Comparison of ENCODE assay signal across 8 cellular contexts in genomic region chr19:14405758-14406644, GRCh38. TPM values are rescaled to one million over a fixed set of nuclear protein-coding genes. Genes with fewer than 3 reads are reported as not detected.
DNase-seq lines count a peak whose midpoint lies in the region; ATAC-seq and TF ChIP-seq lines count a peak whose summit lies in the region.

No MANE protein-coding gene starts in this region.

- DNase-seq in D341Med (ENCODE audit: low spot score) = peak; percentile 100
- DNase-seq in LNCaP clone FGC (ENCODE audit: low read depth) = peak; percentile 32
- DNase-seq in SK-N-DZ (ENCODE audit: low spot score) = peak; percentile 73
- DNase-seq in activated naive CD4-positive, alpha-beta T cell treated with anti-CD3 and anti-CD28 coated beads, Interleukin-2, amount 50 U/mL, for 16 hours = peak; percentile 89
- peak; percentile 98 for DNase-seq in glutamatergic neuron
- DNase-seq in osteocyte (ENCODE audit: extremely low spot score, unreplicated experiment) = peak; percentile 97
- peak; percentile 92 for DNase-seq in testis

- intact Hi-C loops in testis (cut with DNase I; ENCODE audit: low total_unique reads) = no loop called here

- no peaks in the 10 kb centered on the region for H3K36me3 ChIP-seq in testis (ENCODE audit: low read depth, missing control alignments)

- H3K4me3 ChIP-seq in LNCaP clone FGC (ENCODE audit: low read depth, low read length) (peak overlapping the region; percentile 13; the same call in 1 of the 2 replicates), testis (peak overlapping the region; percentile 31 to 36)

- H3K4me1 Mint-ChIP-seq in glutamatergic neuron (ENCODE audit: low read depth, unreplicated experiment) (no peaks in the 10 kb centered on the region), osteocyte (ENCODE audit: unreplicated experiment) (peaks cover 20% of the 10 kb centered on the region)

- H3K27ac ChIP-seq in testis = peak overlapping the region; percentile 25 to 80

- ATAC-seq in GM21528 (IDR thresholded peaks at IDR 0.05; ENCODE audit: low FRiP score, unreplicated experiment) = peak; percentile 52

- WGBS in testis, 2 donors = 14 to 54% methylated on average over 7 to 59 of the region's 61 CpGs

- H3K9me3 Mint-ChIP-seq in glutamatergic neuron (ENCODE audit: unreplicated experiment) = peaks cover 3% of the 10 kb centered on the region
- H3K9me3 Mint-ChIP-seq in osteocyte (ENCODE audit: unreplicated experiment) = no peaks in the 10 kb centered on the region

- TF ChIP-seq POLR2A in testis (IDR thresholded peaks at IDR 0.05) = no peak

- H3K27ac Mint-ChIP-seq in glutamatergic neuron (ENCODE audit: unreplicated experiment) (peak overlapping the region; percentile 80), osteocyte (ENCODE audit: unreplicated experiment) (no peak overlapping the region)

- H3K27me3 Mint-ChIP-seq in glutamatergic neuron (ENCODE audit: unreplicated experiment) (peaks cover 2% of the 10 kb centered on the region), osteocyte (ENCODE audit: unreplicated experiment) (no peaks in the 10 kb centered on the region)

- H3K27me3 ChIP-seq in testis = no peaks in the 10 kb centered on the region

- H3K4me3 Mint-ChIP-seq in glutamatergic neuron (ENCODE audit: unreplicated experiment) (peak overlapping the region; percentile 87), osteocyte (ENCODE audit: unreplicated experiment) (peak overlapping the region; percentile 48)

- H3K36me3 Mint-ChIP-seq in glutamatergic neuron (ENCODE audit: unreplicated experiment) (no peaks in the 10 kb centered on the region), osteocyte (ENCODE audit: unreplicated experiment) (peaks cover 23% of the 10 kb centered on the region)

- no peaks in the 10 kb centered on the region for H3K9me3 ChIP-seq in testis

- peak; percentile 97 for TF ChIP-seq CTCF in LNCaP clone FGC (IDR thresholded peaks at IDR 0.05; ENCODE audit: control insufficient read depth, extremely low read depth, insufficient read depth)
- peak; percentile 99 for TF ChIP-seq CTCF in glutamatergic neuron (IDR thresholded peaks at IDR 0.05; ENCODE audit: partially characterized antibody, unreplicated experiment)
- peak; percentile 95 for TF ChIP-seq CTCF in osteocyte (IDR thresholded peaks at IDR 0.05)
- TF ChIP-seq CTCF in testis (IDR thresholded peaks at IDR 0.05) = peak; percentile 92 to 95 (median 95)

- H3K4me1 ChIP-seq in testis = peaks cover 6% of the 10 kb centered on the region

RNA-seq across cellular contexts. Expression of gene DDX39A, which starts 13.1 kb away (rescaled TPM):
- 135 and 143 TPM in 2 replicates for polyA plus RNA-seq in SK-N-DZ (2014; cell fraction: cytosol; rRNA removed)
- polyA plus RNA-seq in SK-N-DZ (2014; cell fraction: nucleus; rRNA removed) = 628 and 731 TPM in 2 replicates
- total RNA-seq in glutamatergic neuron (ENCODE audit: unreplicated experiment) (103 TPM), osteocyte (66.0 and 71.0 TPM in 2 replicates), testis (100 to 1,000 TPM; 218 to 295 TPM)
- 323 TPM for polyA plus RNA-seq in testis (ENCODE audit: insufficient read depth, low read depth, low replicate concordance)

RNA-seq across cellular contexts. Expression of gene ADGRE5, which starts 24.8 kb away (rescaled TPM):
- not detected in 2 replicates for polyA plus RNA-seq in SK-N-DZ (2014; cell fraction: cytosol; rRNA removed)
- polyA plus RNA-seq in SK-N-DZ (2014; cell fraction: nucleus; rRNA removed) = 0.24 and 0.45 TPM in 2 replicates
- total RNA-seq in glutamatergic neuron (ENCODE audit: unreplicated experiment) (4.0 TPM), osteocyte (2.0 and 2.1 TPM in 2 replicates), testis (10 to 100 TPM in 1 of 2 donors, 1 to 10 TPM in 1; 8.7 to 14.6 TPM)
- polyA plus RNA-seq in testis (ENCODE audit: insufficient read depth, low read depth, low replicate concordance) = 21.2 TPM

RNA-seq across cellular contexts. Expression of gene PKN1, which starts 27.1 kb away (rescaled TPM):
- 54.2 and 66.3 TPM in 2 replicates for polyA plus RNA-seq in SK-N-DZ (2014; cell fraction: cytosol; rRNA removed)
- polyA plus RNA-seq in SK-N-DZ (2014; cell fraction: nucleus; rRNA removed) = 72.5 and 88.8 TPM in 2 replicates
- total RNA-seq in glutamatergic neuron (ENCODE audit: unreplicated experiment) (117 TPM), osteocyte (151 and 162 TPM in 2 replicates), testis (100 to 1,000 TPM; 204 to 259 TPM)
- 116 TPM for polyA plus RNA-seq in testis (ENCODE audit: insufficient read depth, low read depth, low replicate concordance)

Comparison
In these comparisons a context has a peak if more than half of its experiments do, and no peak if none do; other contexts are left out.
1. Peak in every context shown above with its lines: DNase-seq, ATAC-seq, H3K4me3 ChIP-seq and H3K27ac ChIP-seq.
2. DNase-seq: peak in every context shown above with its lines; median percentile 100 in D341Med; 98 in glutamatergic neuron; 97 in osteocyte; 92 in testis; 89 in activated naive CD4-positive, alpha-beta T cell treated with anti-CD3 and anti-CD28 coated beads, Interleukin-2, amount 50 U/mL, for 16 hours; 73 in SK-N-DZ; 32 in LNCaP clone FGC.